ENCODE assay signal across 8 cellular contexts in the genomic region with DNA sequence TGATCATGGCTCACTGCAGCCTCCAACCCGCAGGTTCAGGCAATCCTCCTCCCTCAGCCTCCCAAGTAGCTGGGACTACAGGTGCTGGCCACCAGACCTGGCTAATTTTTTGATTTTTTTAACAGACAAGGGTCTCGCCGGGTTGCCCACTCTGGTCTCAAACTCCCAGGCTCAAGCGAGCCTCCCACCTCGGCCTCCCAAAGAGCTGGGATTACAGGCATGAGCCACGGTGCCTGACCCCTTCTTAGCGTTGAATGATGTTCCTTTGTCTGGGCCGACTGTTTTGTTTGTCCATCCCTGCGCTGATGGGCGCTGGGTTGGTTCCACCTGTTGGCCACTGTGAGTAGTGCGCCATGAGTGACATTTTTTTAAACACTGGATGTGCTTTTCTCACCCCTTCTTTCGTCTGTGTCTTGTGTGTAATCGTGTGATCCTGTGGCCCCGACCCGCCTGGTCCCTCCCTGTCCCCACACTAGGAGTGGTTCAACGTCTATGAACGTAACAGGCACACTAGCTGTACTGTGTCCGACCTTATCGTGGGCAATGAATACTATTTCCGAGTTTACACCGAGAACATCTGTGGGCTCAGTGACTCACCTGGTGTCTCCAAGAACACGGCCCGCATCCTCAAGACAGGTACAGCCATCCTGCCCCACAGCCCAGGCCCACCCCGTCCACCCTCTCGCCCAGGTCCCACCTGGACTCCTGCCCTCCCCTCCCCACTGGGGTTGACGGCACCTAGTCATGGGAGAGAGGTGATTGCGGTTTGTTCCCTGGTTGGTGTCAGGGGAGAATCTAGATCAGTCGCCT. TPM values are rescaled to one million over a fixed set of nuclear protein-coding genes. Genes with fewer than 3 reads are reported as not detected.
A peak's percentile ranks its signal among the peaks of the same experiment; 100 is the strongest.
DNase-seq lines count a peak whose midpoint lies in the region; ATAC-seq and TF ChIP-seq lines count a peak whose summit lies in the region.

No MANE protein-coding gene starts in this region.

- TF ChIP-seq CTCF in GM12801 (IDR thresholded peaks at IDR 0.05; ENCODE audit: extremely low read depth, insufficient read length) (peak; percentile 41), PC-3 (conservative IDR thresholded peaks at IDR 0.05; ENCODE audit: low read depth, low read length) (peak; percentile 91), ovary (IDR thresholded peaks at IDR 0.05) (peak; percentile 23 to 58 (median 25)), upper lobe of left lung (IDR thresholded peaks at IDR 0.05) (peak; percentile 68 to 89 (median 83))

- H3K27me3 ChIP-seq in PC-3 (ENCODE audit: low read length) (peaks cover 7% of the 10 kb centered on the region; the same call in 1 of the 2 replicates), ovary (no peaks in the 10 kb centered on the region), upper lobe of left lung (peaks cover 0 to 11% (median 4%) of the 10 kb centered on the region in 4 donors)

- no peaks in the 10 kb centered on the region for H3K9me3 ChIP-seq in PC-3 (ENCODE audit: low read length)
- H3K9me3 ChIP-seq in ovary: no peaks in the 10 kb centered on the region
- no peaks in the 10 kb centered on the region for H3K9me3 ChIP-seq in upper lobe of left lung

- intact Hi-C loops in PC-3 (cut with micrococcal nuclease) (loop anchor here (1.0 kb wide), 3 partner anchors 77 to 104 kb away; a partner anchor contains a TSS), ovary (cut with DNase I) (loop anchor here in 1 of 4 donors (10.0 kb wide), 1 partner anchor 96 kb away; a partner anchor contains a TSS)

- peak overlapping the region in 1 of 2 donors; percentile 54 for H3K4me3 Mint-ChIP-seq in activated T-cell treated with anti-CD3 and anti-CD28 coated beads, Interleukin-2, amount 50 U/mL, for 72 hours

- H3K36me3 ChIP-seq in PC-3 (ENCODE audit: low read depth, low read length) (no peaks in the 10 kb centered on the region), ovary (no peaks in the 10 kb centered on the region), upper lobe of left lung (no peaks in the 10 kb centered on the region)

- H3K27ac Mint-ChIP-seq in activated T-cell treated with anti-CD3 and anti-CD28 coated beads, Interleukin-2, amount 50 U/mL, for 72 hours: no peak overlapping the region

- H2AFZ ChIP-seq in PC-3 (ENCODE audit: low read length): peak overlapping the region; percentile 87

- H3K79me2 ChIP-seq in PC-3 (ENCODE audit: low read length): no peaks in the 10 kb centered on the region

- H3K27ac ChIP-seq in PC-3 (ENCODE audit: low read length) (no peak overlapping the region), ovary (no peak overlapping the region), upper lobe of left lung (no peak overlapping the region)

- H3K9me2 ChIP-seq in PC-3 (replicated peaks; ENCODE audit: low read length): no peaks in the 10 kb centered on the region

- peaks cover 19% of the 10 kb centered on the region for H3K4me1 Mint-ChIP-seq in activated T-cell treated with anti-CD3 and anti-CD28 coated beads, Interleukin-2, amount 50 U/mL, for 72 hours (ENCODE audit: low read depth)

- CTCF ChIA-PET in PC-3 (lab: Charles Lee): interaction anchor here (0.6 to 1.5 kb wide), 4 partner anchors 93 to 183 kb away, joined by 3 to 5 read pairs (median 4); no protein-coding TSS in a partner anchor

- no peaks in the 10 kb centered on the region for H4K20me1 ChIP-seq in PC-3 (ENCODE audit: low read length)

- no peaks in the 10 kb centered on the region for H3F3A ChIP-seq in PC-3 (ENCODE audit: low read length, unreplicated experiment)

- peaks cover 17% of the 10 kb centered on the region for H3K27me3 Mint-ChIP-seq in activated T-cell treated with anti-CD3 and anti-CD28 coated beads, Interleukin-2, amount 50 U/mL, for 72 hours (ENCODE audit: low read depth)

- DNase-seq in HuH-7 (ENCODE audit: low spot score) (peak; percentile 96), PC-3 (peak; percentile 88), fibroblast of the conjunctiva (ENCODE audit: low read depth) (peak; percentile 44), ovary (peak in 2 of 5 donors; percentile 49 to 66), upper lobe of left lung (peak in 1 of 2 donors; percentile 65)
- DNase-seq in activated T-cell treated with anti-CD3 and anti-CD28 coated beads, Interleukin-2, amount 50 U/mL, for 72 hours: peak; percentile 68 to 70

- WGBS in ovary, 3 donors: 25 to 33% (median 27%) methylated on average over 28 of the region's 28 CpGs
- WGBS in upper lobe of left lung, 2 donors: 33 to 42% methylated on average over 26 to 27 of the region's 28 CpGs

- 0 out of 2 replicates have a peak, but pooled peaks cover 6% of the 10 kb centered on the region for H3K4me1 ChIP-seq in PC-3 (ENCODE audit: insufficient read depth, low read length)
- H3K4me1 ChIP-seq in ovary (ENCODE audit: insufficient read depth): no peaks in the 10 kb centered on the region
- H3K4me1 ChIP-seq in upper lobe of left lung: peaks cover 0 to 2% (median 0%) of the 10 kb centered on the region in 4 donors

- POLR2A ChIA-PET in PC-3 (lab: Charles Lee; ENCODE audit: unreplicated experiment): no interaction called here

- H3K36me3 Mint-ChIP-seq in activated T-cell treated with anti-CD3 and anti-CD28 coated beads, Interleukin-2, amount 50 U/mL, for 72 hours (ENCODE audit: insufficient read depth in 2 of 2): no peaks in the 10 kb centered on the region

- BruUV-seq in PC-3 (replicated peaks; lab: Mats Ljungman, UMichigan): no TSS peak

- TF ChIP-seq EP300 in ovary (IDR thresholded peaks at IDR 0.05): no peak
- TF ChIP-seq EP300 in upper lobe of left lung (IDR thresholded peaks at IDR 0.05): no peak

- ATAC-seq in PC-3 (peak; percentile 87), upper lobe of left lung (ENCODE audit: low FRiP score in 2 of 2) (peak; percentile 67 to 87), GM19328 (IDR thresholded peaks at IDR 0.05; ENCODE audit: unreplicated experiment) (no peak)
- ATAC-seq in activated T-cell treated with anti-CD3 and anti-CD28 coated beads, Interleukin-2, amount 50 U/mL, for 72 hours (replicated peaks in 1 of 2): peak; percentile 75 to 80

- H3K9ac ChIP-seq in PC-3 (ENCODE audit: low read length): no peak overlapping the region

- TF ChIP-seq POLR2A in ovary (IDR thresholded peaks at IDR 0.05): no peak
- TF ChIP-seq POLR2A in upper lobe of left lung (IDR thresholded peaks at IDR 0.05): no peak

- H3K4me3 ChIP-seq in PC-3 (ENCODE audit: low read length) (peak overlapping the region; percentile 47), ovary (no peak overlapping the region), upper lobe of left lung (no peak overlapping the region)

- H3K9me3 Mint-ChIP-seq in activated T-cell treated with anti-CD3 and anti-CD28 coated beads, Interleukin-2, amount 50 U/mL, for 72 hours: no peaks in the 10 kb centered on the region

- peak overlapping the region; percentile 80 for H3K4me2 ChIP-seq in PC-3 (ENCODE audit: low read length)

RNA-seq across cellular contexts. Expression of a gene that starts 15.0 kb away (rescaled TPM):
- total RNA-seq in PC-3 (2014; rRNA removed): 228 and 286 TPM in 2 replicates
- 10 to 100 TPM; 26.6 to 33.9 TPM for total RNA-seq in activated T-cell treated with anti-CD3 and anti-CD28 coated beads, Interleukin-2, amount 50 U/mL, for 72 hours
- 100 to 1,000 TPM in 3 of 7 donors, 10 to 100 TPM in 4; 50.4 to 132 (median 96.7) TPM for total RNA-seq in ovary
- 100 to 1,000 TPM in 1 of 2 donors, 10 to 100 TPM in 1; 27.6 to 113 TPM for polyA plus RNA-seq in ovary
- 100 to 1,000 TPM in 4 of 6 donors, 10 to 100 TPM in 2; 83.8 to 155 (median 121) TPM for total RNA-seq in upper lobe of left lung

RNA-seq across cellular contexts. Expression of a gene that starts 15.4 kb away (rescaled TPM):
- total RNA-seq in PC-3 (2014; rRNA removed) (3.5 and 6.2 TPM in 2 replicates), ovary (10 to 100 TPM in 1 of 7 donors, 1 to 10 TPM in 6; 2.1 to 10.3 (median 3.3) TPM), upper lobe of left lung (10 to 100 TPM in 1 of 6 donors, 1 to 10 TPM in 4, not detected in 1; 2.4 to 10.1 (median 3.0) TPM)
- under 1 TPM in 1 of 2 donors, not detected in 1; 0.76 TPM for total RNA-seq in activated T-cell treated with anti-CD3 and anti-CD28 coated beads, Interleukin-2, amount 50 U/mL, for 72 hours
- 1 to 10 TPM in 1 of 2 donors, under 1 TPM in 1; 0.47 to 4.3 TPM for polyA plus RNA-seq in ovary

RNA-seq across cellular contexts. Expression of a gene that starts 28.6 kb away (rescaled TPM):
- not detected in 2 replicates for total RNA-seq in PC-3 (2014; rRNA removed)
- 1 to 10 TPM in 1 of 2 donors, under 1 TPM in 1; 0.86 to 1.3 TPM for total RNA-seq in activated T-cell treated with anti-CD3 and anti-CD28 coated beads, Interleukin-2, amount 50 U/mL, for 72 hours
- total RNA-seq in ovary: under 1 TPM in 3 of 7 donors, not detected in 4; 0.05 to 0.12 (median 0.08) TPM
- under 1 TPM in 1 of 2 donors, not detected in 1; 0.28 TPM for polyA plus RNA-seq in ovary
- under 1 TPM in 2 of 6 donors, not detected in 4; 0.09 to 0.17 TPM for total RNA-seq in upper lobe of left lung

RNA-seq across cellular contexts. Expression of a gene that starts 42.5 kb away (rescaled TPM):
- total RNA-seq in PC-3 (2014; rRNA removed) (not detected in 2 replicates), ovary (under 1 TPM in 3 of 7 donors, not detected in 4; 0.12 to 0.46 (median 0.26) TPM), upper lobe of left lung (1 to 10 TPM in 1 of 6 donors, under 1 TPM in 3, not detected in 2; 0.13 to 2.1 (median 0.56) TPM)
- total RNA-seq in activated T-cell treated with anti-CD3 and anti-CD28 coated beads, Interleukin-2, amount 50 U/mL, for 72 hours: 1 to 10 TPM; 1.6 to 2.1 TPM
- under 1 TPM in 1 of 2 donors, not detected in 1; 0.25 TPM for polyA plus RNA-seq in ovary

RNA-seq across cellular contexts. Expression of a gene that starts 49.7 kb away (rescaled TPM):
- total RNA-seq in PC-3 (2014; rRNA removed) (60.8 and 71.5 TPM in 2 replicates), ovary (10 to 100 TPM; 15.0 to 28.9 (median 21.8) TPM), upper lobe of left lung (10 to 100 TPM; 22.6 to 59.2 (median 40.1) TPM)
- 10 to 100 TPM; 27.6 to 34.0 TPM for total RNA-seq in activated T-cell treated with anti-CD3 and anti-CD28 coated beads, Interleukin-2, amount 50 U/mL, for 72 hours
- polyA plus RNA-seq in ovary: 10 to 100 TPM in 1 of 2 donors, not detected in 1; 42.5 TPM

Comparison
In these comparisons a context has a peak if more than half of its experiments do, and no peak if none do; other contexts are left out.
1. CTCF ChIP-seq: peak in every context shown above with its lines; median percentile 91 in PC-3; 83 in upper lobe of left lung; 41 in GM12801; 25 in ovary.